ENCODE assay signal across 10 cellular contexts in genomic region chr1:72037745-72038343, GRCh38.
DNase-seq lines count a peak whose midpoint lies in the region; ATAC-seq and TF ChIP-seq lines count a peak whose summit lies in the region.
"Had no signal": no experiment of that assay in that cellular context is flagged by ENCODE, and none has a peak within 500 bp of the region (broad histone marks: within the 10 kb centered on the region; RNA-seq: fewer than 3 reads in every experiment).

No MANE protein-coding gene starts in this region.

- no peak overlapping the region for H3K27ac Mint-ChIP-seq in CD4-positive, alpha-beta memory T cell
- H3K27ac Mint-ChIP-seq: IgD-negative memory B cell, immature natural killer cell had no signal

- H3K4me3 ChIP-seq in RWPE2 (ENCODE audit: severe bottlenecking) (no peak overlapping the region), fibroblast of the aortic adventitia (ENCODE audit: low read depth, low read length) (no peak overlapping the region), sigmoid colon (no peak overlapping the region)
- H3K4me3 ChIP-seq in CD4-positive, alpha-beta memory T cell (ENCODE audit: low read length in 2 of 2) = no peak overlapping the region

- no peak overlapping the region for H3K4me3 Mint-ChIP-seq in CD4-positive, alpha-beta memory T cell
- H3K4me3 Mint-ChIP-seq: IgD-negative memory B cell, immature natural killer cell had no signal

- intact Hi-C loops in sigmoid colon (cut with DNase I) = no loop called here
- intact Hi-C loops in CD4-positive, alpha-beta memory T cell (cut with micrococcal nuclease) = loop anchor here (5.0 kb wide), 1 partner anchor 946 kb away; no protein-coding TSS in a partner anchor

- 35 to 56% methylated on average over 3 of the region's 3 CpGs for WGBS in sigmoid colon, 2 donors

- CTCF ChIA-PET in CD4-positive, alpha-beta memory T cell (lab: Charles Lee; ENCODE audit: partially characterized antibody) = no interaction called here

- peak; percentile 24 to 56 for DNase-seq in AML-193 (lab: John Stamatoyannopoulos, UW)
- peak; percentile 67 for DNase-seq in HT-29 (ENCODE audit: low spot score)
- DNase-seq in RWPE2 (ENCODE audit: low spot score) = no peak
- peak; percentile 72 for DNase-seq in fibroblast of the aortic adventitia (ENCODE audit: low read depth)
- no peak for DNase-seq in sigmoid colon
- DNase-seq in CD4-positive, alpha-beta memory T cell = no peak

- no peaks in the 10 kb centered on the region for H3K4me1 Mint-ChIP-seq in CD4-positive, alpha-beta memory T cell
- H3K4me1 Mint-ChIP-seq: IgD-negative memory B cell, immature natural killer cell had no signal

- POLR2A ChIA-PET in CD4-positive, alpha-beta memory T cell (lab: Charles Lee; ENCODE audit: partially characterized antibody) = no interaction called here

- no peaks in the 10 kb centered on the region for H3K27me3 Mint-ChIP-seq in CD4-positive, alpha-beta memory T cell
- H3K27me3 Mint-ChIP-seq: IgD-negative memory B cell had no signal

- no peaks in the 10 kb centered on the region for H3K36me3 ChIP-seq in RWPE2 (ENCODE audit: low read depth)
- H3K36me3 ChIP-seq in sigmoid colon = no peaks in the 10 kb centered on the region
- no peaks in the 10 kb centered on the region for H3K36me3 ChIP-seq in CD4-positive, alpha-beta memory T cell (ENCODE audit: insufficient read depth, low read length)

- ATAC-seq in RWPE2 (ENCODE audit: low read depth) = no peak
- ATAC-seq in GM21723 (IDR thresholded peaks at IDR 0.05; ENCODE audit: unreplicated experiment) = no peak

- TF ChIP-seq CTCF in GM12873 (IDR thresholded peaks at IDR 0.05; ENCODE audit: insufficient read depth, low read depth, low read length, missing control alignments) = peak; percentile 48
- peak; percentile 81 for TF ChIP-seq CTCF in RWPE2 (IDR thresholded peaks at IDR 0.05; ENCODE audit: poor library complexity, severe bottlenecking)
- TF ChIP-seq CTCF in fibroblast of the aortic adventitia (IDR thresholded peaks at IDR 0.05; ENCODE audit: insufficient read depth, low read length) = peak; percentile 63
- peak in 3 of 4 experiments; percentile 26 to 52 (median 41) for TF ChIP-seq CTCF in sigmoid colon (IDR thresholded peaks at IDR 0.05)

- H3K27me3 ChIP-seq in RWPE2 (ENCODE audit: insufficient read depth, poor library complexity, severe bottlenecking) (no peaks in the 10 kb centered on the region), sigmoid colon (no peaks in the 10 kb centered on the region)
- no peaks in the 10 kb centered on the region for H3K27me3 ChIP-seq in CD4-positive, alpha-beta memory T cell (ENCODE audit: insufficient read depth, low read length)

- TF ChIP-seq POLR2A in sigmoid colon (IDR thresholded peaks at IDR 0.05) = no peak

- H3K9me3 ChIP-seq in RWPE2 (ENCODE audit: severe bottlenecking) = no peaks in the 10 kb centered on the region
- H3K9me3 ChIP-seq in sigmoid colon = no peaks in the 10 kb centered on the region
- no peaks in the 10 kb centered on the region for H3K9me3 ChIP-seq in CD4-positive, alpha-beta memory T cell (ENCODE audit: control insufficient read depth in 1 of 2, low read length in 2 of 2)

- H3K9me3 Mint-ChIP-seq in CD4-positive, alpha-beta memory T cell = peaks cover 0 to 8% (median 4%) of the 10 kb centered on the region in 8 donors
- H3K9me3 Mint-ChIP-seq: IgD-negative memory B cell had no signal

- no peaks in the 10 kb centered on the region for H3K4me1 ChIP-seq in RWPE2 (ENCODE audit: insufficient read depth, poor library complexity, severe bottlenecking)
- H3K4me1 ChIP-seq in sigmoid colon = no peaks in the 10 kb centered on the region
- no peaks in the 10 kb centered on the region for H3K4me1 ChIP-seq in CD4-positive, alpha-beta memory T cell (ENCODE audit: insufficient read depth, low read length)

- no peak overlapping the region for H3K27ac ChIP-seq in RWPE2 (ENCODE audit: poor library complexity, severe bottlenecking)
- no peak overlapping the region for H3K27ac ChIP-seq in sigmoid colon
- no peak overlapping the region for H3K27ac ChIP-seq in CD4-positive, alpha-beta memory T cell (ENCODE audit: low read depth, low read length)

- no peak for TF ChIP-seq EP300 in sigmoid colon (IDR thresholded peaks at IDR 0.05)

- no peaks in the 10 kb centered on the region for H3K36me3 Mint-ChIP-seq in CD4-positive, alpha-beta memory T cell
- H3K36me3 Mint-ChIP-seq: IgD-negative memory B cell, immature natural killer cell had no signal

Comparison
In these comparisons a context has a peak if more than half of its experiments do, and no peak if none do; other contexts are left out.
1. DNase-seq: peak in AML-193 (2 of 2), HT-29 (single experiment) and fibroblast of the aortic adventitia (single experiment); none in RWPE2 (single experiment), sigmoid colon (single experiment) and CD4-positive, alpha-beta memory T cell (0 of 5).
2. Peak in every context shown above with its lines, with median percentiles within 50 percentile points of each other: CTCF ChIP-seq.